8 cellular contexts compared by ENCODE assay signal in the genomic region with DNA sequence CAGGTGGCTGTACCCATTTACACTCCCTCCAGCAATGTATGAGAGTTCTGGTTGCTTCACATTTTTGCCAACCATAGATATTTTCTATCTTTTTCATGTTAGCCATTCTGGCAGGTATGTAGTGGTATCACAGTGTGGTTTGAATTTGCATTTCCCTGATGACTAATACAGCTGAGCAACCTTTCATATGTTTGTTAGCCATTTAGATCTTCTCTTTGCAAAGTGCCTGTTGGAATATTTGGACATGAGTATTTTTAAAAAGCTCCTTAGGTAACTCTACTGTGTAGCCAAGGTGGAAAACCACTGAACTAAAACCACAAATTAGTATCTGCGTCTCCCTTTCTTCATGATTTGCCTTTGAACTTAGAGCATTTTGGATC. TPM values are rescaled to one million over a fixed set of nuclear protein-coding genes. Genes with fewer than 3 reads are reported as not detected.
DNase-seq lines count a peak whose midpoint lies in the region; ATAC-seq and TF ChIP-seq lines count a peak whose summit lies in the region.

No MANE protein-coding gene starts in this region.

- DNase-seq in LoVo (ENCODE audit: low spot score): peak; percentile 31
- DNase-seq in epithelial cell of proximal tubule (ENCODE audit: low read depth): peak; percentile 36
- no peak for DNase-seq in NCI-H1417 (lab: John Stamatoyannopoulos, UW)
- no peak for DNase-seq in NCI-H524 treated with DMSO at 0.1 percent for 48 hours (lab: John Stamatoyannopoulos, UW)
- no peak for DNase-seq in uterus
- no peak for DNase-seq in NCI-H146 (lab: John Stamatoyannopoulos, UW)

- TF ChIP-seq CTCF in epithelial cell of proximal tubule (conservative IDR thresholded peaks at IDR 0.05; ENCODE audit: low read depth, low read length) (no peak), uterus (IDR thresholded peaks at IDR 0.05) (no peak)

- peak overlapping the region in 1 of 10 experiments; percentile 0; a peak in 4 of 20 replicates for H3K4me3 ChIP-seq in BLaER1 treated with 17β-estradiol and CSF1 and Interleukin-3, amounts not matched to agents 10 nM and 100 nM
- no peak overlapping the region for H3K4me3 ChIP-seq in epithelial cell of proximal tubule (ENCODE audit: low read depth, low read length)
- no peak overlapping the region for H3K4me3 ChIP-seq in uterus

- H4K20me1 ChIP-seq in BLaER1 treated with 17β-estradiol and CSF1 and Interleukin-3, amounts not matched to agents 10 nM and 100 nM: no peaks in the 10 kb centered on the region

- H3K36me3 ChIP-seq in BLaER1 treated with 17β-estradiol and CSF1 and Interleukin-3, amounts not matched to agents 10 nM and 100 nM: peaks cover 0 to 10% (median 0%) of the 10 kb centered on the region in 11 experiments; a peak in 4 of 22 replicates
- no peaks in the 10 kb centered on the region for H3K36me3 ChIP-seq in uterus

- no peaks in the 10 kb centered on the region for H3K9me3 ChIP-seq in BLaER1 treated with 17β-estradiol and CSF1 and Interleukin-3, amounts not matched to agents 10 nM and 100 nM (replicated peaks in 1 of 11)
- no peaks in the 10 kb centered on the region for H3K9me3 ChIP-seq in uterus

- intact Hi-C loops in uterus (cut with DNase I; ENCODE audit: low total_unique reads): no loop called here

- peak overlapping the region; percentile 80 to 98 (median 96) for H3K4me2 ChIP-seq in BLaER1 treated with 17β-estradiol and CSF1 and Interleukin-3, amounts not matched to agents 10 nM and 100 nM

- TF ChIP-seq POLR2A in uterus (IDR thresholded peaks at IDR 0.05): no peak

- H3K9ac ChIP-seq in BLaER1 treated with 17β-estradiol and CSF1 and Interleukin-3, amounts not matched to agents 10 nM and 100 nM: peak overlapping the region; percentile 4 to 95 (median 90); a peak in 18 of 22 replicates

- peaks cover 97 to 100% (median 99%) of the 10 kb centered on the region in 10 experiments for H3K4me1 ChIP-seq in BLaER1 treated with 17β-estradiol and CSF1 and Interleukin-3, amounts not matched to agents 10 nM and 100 nM
- no peaks in the 10 kb centered on the region for H3K4me1 ChIP-seq in uterus

- H3K27me3 ChIP-seq in BLaER1 treated with 17β-estradiol and CSF1 and Interleukin-3, amounts not matched to agents 10 nM and 100 nM: no peaks in the 10 kb centered on the region
- H3K27me3 ChIP-seq in uterus: no peaks in the 10 kb centered on the region

- H3K27ac ChIP-seq in BLaER1 treated with 17β-estradiol and CSF1 and Interleukin-3, amounts not matched to agents 10 nM and 100 nM: peak overlapping the region; percentile 61 to 100 (median 97); a peak in 21 of 22 replicates
- H3K27ac ChIP-seq in uterus: no peak overlapping the region

- peak; percentile 37 for ATAC-seq in GM21381 (IDR thresholded peaks at IDR 0.05; ENCODE audit: unreplicated experiment)

RNA-seq across cellular contexts. Expression of a gene that starts 31.9 kb away (rescaled TPM):
- total RNA-seq in epithelial cell of proximal tubule (33.0 and 41.5 TPM in 2 replicates), uterus (100 to 1,000 TPM in 1 of 4 donors, 10 to 100 TPM in 2, 1 to 10 TPM in 1; 3.8 to 110 (median 25.7) TPM)

Comparison
In these comparisons a context has a peak if more than half of its experiments do, and no peak if none do; other contexts are left out.
1. H3K27ac ChIP-seq: peak in BLaER1 treated with 17β-estradiol and CSF1 and Interleukin-3, amounts not matched to agents 10 nM and 100 nM (11 of 11); none in uterus (0 of 2).
2. DNase-seq: peak in LoVo (single experiment) and epithelial cell of proximal tubule (single experiment); none in NCI-H1417 (0 of 3), NCI-H524 treated with DMSO at 0.1 percent for 48 hours (single experiment), uterus (0 of 2) and NCI-H146 (single experiment).